In genomic region chr9:98787766-98788335, GRCh38 we compare ENCODE assay signal across 19 cellular contexts.
"Had no signal": no experiment of that assay in that cellular context is flagged by ENCODE, and none has a peak within 500 bp of the region (broad histone marks: within the 10 kb centered on the region; RNA-seq: fewer than 3 reads in every experiment).

No MANE protein-coding gene starts in this region.

- H3K27ac Mint-ChIP-seq: stimulated activated effector memory CD8-positive, alpha-beta T cell treated with anti-CD3 and anti-CD28 coated beads, Interleukin-12 subunit alpha, Interleukin-12 subunit beta, amount 100 ng/mL, for 72 hours had no signal

- H3K27me3 ChIP-seq: heart left ventricle, tibial nerve had no signal

- H3K27me3 Mint-ChIP-seq: naive B cell had no signal

- H3K27ac ChIP-seq: heart left ventricle, parathyroid adenoma, psoas muscle, tibial nerve had no signal

- H3K4me1 ChIP-seq: psoas muscle had no signal

- DNase-seq: cerebellar nuclear complex; effector CD8-positive, alpha-beta T cell; heart left ventricle; hippocampal formation; left colon; left ventricle myocardium superior; mesenchymal stem cell; naive B cell; occipital lobe; psoas muscle; stimulated activated CD4-positive, alpha-beta T cell treated with anti-CD3 and anti-CD28 coated beads, Interleukin-4, amount 100 ng/mL, for 1 hour; stimulated activated CD8-positive, alpha-beta memory T cell treated with anti-CD3 and anti-CD28 coated beads, Interleukin-4, amount 100 ng/mL, for 48 hours; stimulated activated naive CD8-positive, alpha-beta T cell treated with anti-CD3 and anti-CD28 coated beads, Interleukin-15, Interleukin-2, amounts not matched to agents 100 U/mL and 50 U/mL, for 24 hours had no signal

- H3K4me3 Mint-ChIP-seq: naive B cell; nephron; stimulated activated effector memory CD8-positive, alpha-beta T cell treated with anti-CD3 and anti-CD28 coated beads, Interleukin-12 subunit alpha, Interleukin-12 subunit beta, amount 100 ng/mL, for 72 hours had no signal

- ATAC-seq: heart left ventricle; left ventricle myocardium superior; psoas muscle; stimulated activated effector memory CD8-positive, alpha-beta T cell treated with anti-CD3 and anti-CD28 coated beads, Interleukin-12 subunit alpha, Interleukin-12 subunit beta, amount 100 ng/mL, for 72 hours; stimulated activated naive CD8-positive, alpha-beta T cell treated with anti-CD3 and anti-CD28 coated beads, Interleukin-15, Interleukin-2, amounts not matched to agents 100 U/mL and 50 U/mL, for 24 hours had no signal

- H3K9me3 Mint-ChIP-seq: naive B cell; nephron; stimulated activated effector memory CD8-positive, alpha-beta T cell treated with anti-CD3 and anti-CD28 coated beads, Interleukin-12 subunit alpha, Interleukin-12 subunit beta, amount 100 ng/mL, for 72 hours had no signal

- H3K9me3 ChIP-seq: heart left ventricle, psoas muscle, tibial nerve had no signal

- H3K4me3 ChIP-seq: heart left ventricle, lung, psoas muscle, smooth muscle cell, tibial nerve had no signal
